8 cellular contexts compared by ENCODE assay signal in the genomic region with DNA sequence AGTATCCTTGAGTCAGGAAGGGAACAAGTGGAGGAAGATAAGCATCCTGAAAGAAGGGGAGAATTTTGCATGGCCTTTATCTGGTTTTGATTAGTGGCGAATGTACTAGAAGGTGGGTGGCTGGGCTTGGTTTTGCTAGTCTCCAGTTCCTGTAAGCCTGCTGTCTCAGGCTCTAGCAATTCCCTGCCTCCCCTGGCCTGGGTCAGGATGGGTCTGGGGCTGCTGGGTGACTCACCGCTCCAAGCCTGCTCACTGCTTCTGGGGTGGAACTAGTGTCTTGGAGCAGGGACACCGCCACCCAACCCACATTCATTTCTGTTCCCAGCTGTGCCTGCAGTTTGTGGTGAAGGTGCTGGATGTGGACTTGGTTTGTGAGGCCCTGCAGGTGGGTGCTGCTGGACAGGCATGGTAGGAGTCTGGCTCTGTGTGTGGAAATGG. TPM values are rescaled to one million over a fixed set of nuclear protein-coding genes. Genes with fewer than 3 reads are reported as not detected.
DNase-seq lines count a peak whose midpoint lies in the region; ATAC-seq, FAIRE-seq and TF ChIP-seq lines count a peak whose summit lies in the region.

No MANE protein-coding gene starts in this region.

- peak overlapping the region; percentile 79; the same call in 1 of the 2 replicates for H3K4me2 ChIP-seq in BLaER1

- H3K27ac ChIP-seq in BLaER1 (peak overlapping the region; percentile 98), epithelial cell of prostate (peak overlapping the region; percentile 97), neutrophil (peak overlapping the region; percentile 26)

- no peak for FAIRE-seq in RCC 7860 (lab: Jason Lieb, UNC)

- TF ChIP-seq CTCF in neutrophil (IDR thresholded peaks at IDR 0.05) (no peak), GM13976 (IDR thresholded peaks at IDR 0.05; ENCODE audit: borderline replicate concordance, control extremely low read depth, extremely low read depth, insufficient read depth, missing control alignments) (no peak)

- H3K4me1 ChIP-seq in BLaER1 (peaks cover 80% of the 10 kb centered on the region), neutrophil (ENCODE audit: control insufficient read depth in 1 of 2, insufficient read depth in 1 of 2, low read depth in 1 of 2, low read length in 1 of 2) (peaks cover 51 to 65% of the 10 kb centered on the region in 2 experiments), HAP-1 (peaks cover 26% of the 10 kb centered on the region)

- H3K9me3 ChIP-seq in BLaER1 (no peaks in the 10 kb centered on the region), neutrophil (no peaks in the 10 kb centered on the region), HAP-1 (no peaks in the 10 kb centered on the region; the same call in 1 of the 2 replicates)

- H3K9ac ChIP-seq in BLaER1, result no peak overlapping the region; the same call in none of the 2 replicates

- DNase-seq in RCC 7860 (ENCODE audit: low spot score), result peak; percentile 55
- no peak for DNase-seq in epithelial cell of prostate (ENCODE audit: low read depth, low spot score)
- no peak for DNase-seq in NCI-H446 (lab: John Stamatoyannopoulos, UW)
- DNase-seq in HAP-1 (ENCODE audit: low spot score in 2 of 2), result no peak
- no peak for DNase-seq in left lobe of liver (ENCODE audit: low spot score)
- DNase-seq in GM13976 (ENCODE audit: low spot score), result no peak

- no peaks in the 10 kb centered on the region for H4K20me1 ChIP-seq in BLaER1

- no peak for ATAC-seq in left lobe of liver

- no peak overlapping the region for H3K4me3 ChIP-seq in BLaER1
- no peak overlapping the region for H3K4me3 ChIP-seq in neutrophil (ENCODE audit: low read depth in 1 of 2, low read length in 1 of 2)
- H3K4me3 ChIP-seq in HAP-1, result no peak overlapping the region

- peaks cover 3% of the 10 kb centered on the region; the same call in 1 of the 2 replicates for H3K36me3 ChIP-seq in BLaER1
- peaks cover 5% of the 10 kb centered on the region for H3K36me3 ChIP-seq in neutrophil
- H3K36me3 ChIP-seq in HAP-1 (replicated peaks), result peaks cover 6% of the 10 kb centered on the region

- in situ Hi-C loops in HAP-1 (cut with MboI; ENCODE audit: low sequenced_read_pairs) (loop anchor here (10.0 kb wide), 1 partner anchor 77 kb away; the partner anchor contains the start of genes KIF2C and RNU5D-1), GM13976 (cut with MboI; ENCODE audit: low sequenced_read_pairs, unreplicated experiment) (no loop called here)

- H3K27me3 ChIP-seq in BLaER1 (no peaks in the 10 kb centered on the region), neutrophil (no peaks in the 10 kb centered on the region), HAP-1 (ENCODE audit: low read depth) (no peaks in the 10 kb centered on the region)

RNA-seq across cellular contexts. Expression of gene BTBD19, which starts 3.4 kb away (rescaled TPM):
- 7.8 TPM for total RNA-seq in left lobe of liver

RNA-seq across cellular contexts. Expression of gene DYNLT4, which starts 4.6 kb away (rescaled TPM):
- 0.55 TPM for total RNA-seq in left lobe of liver

RNA-seq across cellular contexts. Expression of gene PLK3, which starts 11.6 kb away (rescaled TPM):
- total RNA-seq in left lobe of liver, result 2.3 TPM

RNA-seq across cellular contexts. Expression of gene BEST4, which starts 23.8 kb away (rescaled TPM):
- total RNA-seq in left lobe of liver, result 0.10 TPM

RNA-seq across cellular contexts. Expression of gene PTCH2, which starts 31.3 kb away (rescaled TPM):
- 0.45 TPM for total RNA-seq in left lobe of liver

Comparison
In these comparisons a context has a peak if more than half of its experiments do, and no peak if none do; other contexts are left out.
1. H3K27ac ChIP-seq: peak in every context shown above with its lines; median percentile 98 in BLaER1; 97 in epithelial cell of prostate; 26 in neutrophil.